In genomic region chr9:111994831-111995458, GRCh38 we compare ENCODE assay signal across 10 cellular contexts.
DNase-seq lines count a peak whose midpoint lies in the region; ATAC-seq, FAIRE-seq and TF ChIP-seq lines count a peak whose summit lies in the region.
"Had no signal": no experiment of that assay in that cellular context is flagged by ENCODE, and none has a peak within 500 bp of the region (broad histone marks: within the 10 kb centered on the region; RNA-seq: fewer than 3 reads in every experiment).

No MANE protein-coding gene starts in this region.

- H3K14ac ChIP-seq in neuronal stem cell (ENCODE audit: low read length) = no peak overlapping the region

- H2BK5ac ChIP-seq in neuronal stem cell (ENCODE audit: low read length) = no peak overlapping the region

- no peak for TF ChIP-seq CTCF in fibroblast of lung (conservative IDR thresholded peaks at IDR 0.05 in 1 of 2, IDR thresholded peaks at IDR 0.05 in 1 of 2; ENCODE audit: low read depth in 1 of 2, low read length in 2 of 2)

- no peak overlapping the region for H4K8ac ChIP-seq in neuronal stem cell (ENCODE audit: low read depth, low read length)

- no peak overlapping the region for H3K4me2 ChIP-seq in fibroblast of lung (ENCODE audit: extremely low read depth, insufficient read depth, low read length)
- H3K4me2 ChIP-seq in neuronal stem cell (ENCODE audit: insufficient read depth, low read length, poor library complexity, severe bottlenecking) = no peak overlapping the region

- H3K4ac ChIP-seq in neuronal stem cell (ENCODE audit: low read length) = no peak overlapping the region

- no peak overlapping the region for H2BK12ac ChIP-seq in neuronal stem cell (ENCODE audit: low read length)

- peak overlapping the region; percentile 14 for H2AFZ ChIP-seq in fibroblast of lung (ENCODE audit: low read length)
- H2AFZ ChIP-seq in neuronal stem cell (ENCODE audit: low read length) = no peak overlapping the region

- no peak overlapping the region for H3K23ac ChIP-seq in neuronal stem cell (ENCODE audit: low read depth, low read length, poor library complexity)

- no peak overlapping the region for H2AK5ac ChIP-seq in neuronal stem cell (ENCODE audit: low read depth, low read length)

- H3K9ac ChIP-seq in fibroblast of lung (ENCODE audit: insufficient read depth, low read length) = no peak overlapping the region
- H3K9ac ChIP-seq in neuronal stem cell (ENCODE audit: low read depth, low read length, poor library complexity) = no peak overlapping the region

- no peak overlapping the region for H2BK120ac ChIP-seq in neuronal stem cell (ENCODE audit: low read depth, low read length)

- WGBS in neuronal stem cell (ENCODE audit: extremely low coverage in 2 of 2, insufficient read length in 2 of 2, insufficient replicate concordance in 1 of 2), 2 donors = no CpG with 5 or more reads among the region's 10 CpGs

- H3K4me3 ChIP-seq in fibroblast of lung (replicated peaks in 1 of 4; ENCODE audit: control extremely low read depth in 1 of 4, insufficient read depth in 1 of 4, low read depth in 3 of 4, low read length in 4 of 4) (no peak overlapping the region), neuronal stem cell (ENCODE audit: low read length in 2 of 2) (no peak overlapping the region)

- H3K9me3 ChIP-seq in fibroblast of lung (ENCODE audit: control insufficient read depth, insufficient read depth, low read depth, low read length) (no peaks in the 10 kb centered on the region), neuronal stem cell (replicated peaks in 1 of 2; ENCODE audit: control insufficient read depth in 2 of 2, insufficient read depth in 1 of 2, low read depth in 1 of 2, low read length in 2 of 2) (no peaks in the 10 kb centered on the region)

- no peak for FAIRE-seq in urothelium cell line (lab: Jason Lieb, UNC)

- H3K36me3 ChIP-seq in fibroblast of lung (ENCODE audit: control insufficient read depth, insufficient read depth, low read length) = no peaks in the 10 kb centered on the region
- no peaks in the 10 kb centered on the region for H3K36me3 ChIP-seq in neuronal stem cell (replicated peaks in 1 of 2; ENCODE audit: control insufficient read depth in 2 of 2, insufficient read depth in 2 of 2, low read length in 2 of 2)

- H3K4me1 ChIP-seq in fibroblast of lung (ENCODE audit: control insufficient read depth, extremely low read depth, insufficient read depth, low read length) = peaks cover 3% of the 10 kb centered on the region
- no peaks in the 10 kb centered on the region for H3K4me1 ChIP-seq in neuronal stem cell (ENCODE audit: control insufficient read depth in 2 of 2, insufficient read depth in 1 of 2, low read depth in 1 of 2, low read length in 2 of 2)

- no peak overlapping the region for H2BK15ac ChIP-seq in neuronal stem cell (ENCODE audit: low read length)

- no peaks in the 10 kb centered on the region for H3K79me2 ChIP-seq in fibroblast of lung (ENCODE audit: control insufficient read depth, insufficient read depth, low read length)

- no peak overlapping the region for H3K18ac ChIP-seq in neuronal stem cell (ENCODE audit: low read length)

- no peak overlapping the region for H4K91ac ChIP-seq in neuronal stem cell (ENCODE audit: low read depth, low read length, poor library complexity)

- H4K20me1 ChIP-seq in fibroblast of lung (ENCODE audit: control insufficient read depth, extremely low read depth, insufficient read depth, low read length) = no peaks in the 10 kb centered on the region

- H3K27me3 ChIP-seq in fibroblast of lung (ENCODE audit: control insufficient read depth, insufficient read depth, low read length) = no peaks in the 10 kb centered on the region
- peaks cover 0 to 2% (median 0%) of the 10 kb centered on the region in 3 experiments for H3K27me3 ChIP-seq in neuronal stem cell (ENCODE audit: control insufficient read depth in 3 of 3, insufficient read depth in 3 of 3, low read depth in 1 of 3, low read length in 3 of 3)

- H3K27ac ChIP-seq in fibroblast of lung (ENCODE audit: insufficient read depth, low read length) (no peak overlapping the region), neuronal stem cell (replicated peaks; ENCODE audit: low read length) (no peak overlapping the region)

- in situ Hi-C loops in Caki2 (cut with HindIII; ENCODE audit: low pct_unique_long_range_greater_than_20kb, low sequenced_read_pairs) = no loop called here

- DNase-seq in Caki2 (ENCODE audit: low read depth) = peak; percentile 90
- peak in 1 of 2 donors; percentile 29 for DNase-seq in fibroblast of lung (ENCODE audit: low read depth in 2 of 2)
- no peak for DNase-seq in NCI-H2227 treated with DMSO at 0.1 percent for 48 hours (lab: John Stamatoyannopoulos, UW)
- no peak for DNase-seq in urothelium cell line (ENCODE audit: low spot score)
- no peak for DNase-seq in neuronal stem cell (ENCODE audit: low spot score)
- no peak for DNase-seq in AG20443 (ENCODE audit: low spot score)
- DNase-seq: activated effector memory CD4-positive, alpha-beta T cell treated with Interleukin-2 at 50 U/mL for 16 hours; DMS153 had no signal

- no peaks in the 10 kb centered on the region for H3K79me1 ChIP-seq in neuronal stem cell (ENCODE audit: low read depth, low read length)

- ATAC-seq in GM19324 (IDR thresholded peaks at IDR 0.05; ENCODE audit: low FRiP score, unreplicated experiment) (peak; percentile 53), HG03432 (IDR thresholded peaks at IDR 0.05; ENCODE audit: unreplicated experiment) (peak; percentile 67)
